In genomic region chr11:2027710-2028109, GRCh38 we compare ENCODE assay signal across 34 cellular contexts. TPM values are rescaled to one million over a fixed set of nuclear protein-coding genes. Genes with fewer than 3 reads are reported as not detected.
"Had no signal": no experiment of that assay in that cellular context is flagged by ENCODE, and none has a peak within 500 bp of the region (broad histone marks: within the 10 kb centered on the region; RNA-seq: fewer than 3 reads in every experiment).

No MANE protein-coding gene starts in this region.

- H3K4me3 ChIP-seq: adrenal gland, ascending aorta, body of pancreas, breast epithelium, cardiac muscle cell had no signal

- H3K27ac ChIP-seq: adrenal gland, ascending aorta, body of pancreas, brain microvascular endothelial cell, breast epithelium, cardiac muscle cell had no signal

- ATAC-seq: activated naive CD4-positive, alpha-beta T cell treated with anti-CD3 and anti-CD28 coated beads, Interleukin-2, amount 50 U/mL, for 72 hours; activated naive CD8-positive, alpha-beta T cell treated with anti-CD3 and anti-CD28 coated beads, Interleukin-2, amount 50 U/mL, for 24 hours; activated T-cell treated with anti-CD3 and anti-CD28 coated beads, Interleukin-2, amount 50 U/mL, for 4 hours; activated T-cell treated with anti-CD3 and anti-CD28 coated beads, Interleukin-2, amount 50 U/mL, for 72 hours; activated T-helper 17 cell treated with anti-CD3 and anti-CD28 coated beads, Interleukin-2, amount 50 U/mL, for 72 hours; body of pancreas had no signal

- DNase-seq: activated effector memory CD4-positive, alpha-beta T cell treated with anti-CD3 and anti-CD28 coated beads, Interleukin-2, amount 50 U/mL, for 16 hours; activated effector memory CD4-positive, alpha-beta T cell treated with Interleukin-2 at 50 U/mL for 16 hours; activated gamma-delta T cell; activated gamma-delta T cell treated with Interleukin-2 at 50 U/mL for 16 hours; activated naive CD4-positive, alpha-beta T cell; activated naive CD4-positive, alpha-beta T cell treated with anti-CD3 and anti-CD28 coated beads for 36 hours; activated naive CD4-positive, alpha-beta T cell treated with anti-CD3 and anti-CD28 coated beads, Interleukin-2, amount 10 ng/mL, durations not matched to agents 7 days and 5 days; activated naive CD4-positive, alpha-beta T cell treated with anti-CD3 and anti-CD28 coated beads, Interleukin-2, amount 50 U/mL, for 16 hours; activated naive CD4-positive, alpha-beta T cell treated with Interleukin-2 at 50 U/mL for 16 hours; activated naive CD8-positive, alpha-beta T cell treated with anti-CD3 and anti-CD28 coated beads for 36 hours; activated naive CD8-positive, alpha-beta T cell treated with anti-CD3 and anti-CD28 coated beads, Interleukin-2, amount 10 ng/mL, durations not matched to agents 7 days and 5 days; activated naive CD8-positive, alpha-beta T cell treated with anti-CD3 and anti-CD28 coated beads, Interleukin-2, amount 50 U/mL, for 24 hours; activated T-cell treated with anti-CD3 and anti-CD28 coated beads, Interleukin-2, amount 50 U/mL, for 1 hour; activated T-cell treated with anti-CD3 and anti-CD28 coated beads, Interleukin-2, amount 50 U/mL, for 24 hours; activated T-cell treated with anti-CD3 and anti-CD28 coated beads, Interleukin-2, amount 50 U/mL, for 4 hours; activated T-cell treated with anti-CD3 and anti-CD28 coated beads, Interleukin-2, amount 50 U/mL, for 48 hours; activated T-cell treated with anti-CD3 and anti-CD28 coated beads, Interleukin-2, amount 50 U/mL, for 72 hours; adrenal gland; amniotic stem cell; amygdala; anterior cingulate cortex; aorta; body of pancreas; brain microvascular endothelial cell; caudate nucleus; central memory CD4-positive, alpha-beta T cell; cerebellar nuclear complex had no signal

- H3K9me3 ChIP-seq: adrenal gland, ascending aorta, body of pancreas, breast epithelium had no signal

- H3K36me3 ChIP-seq: adrenal gland, ascending aorta, brain microvascular endothelial cell, breast epithelium, cardiac muscle cell had no signal

- H3K4me1 ChIP-seq: adrenal gland, ascending aorta, body of pancreas, breast epithelium had no signal

- H3K27me3 ChIP-seq: adrenal gland, ascending aorta, body of pancreas, brain microvascular endothelial cell, breast epithelium, cardiac muscle cell had no signal

RNA-seq across cellular contexts. Expression of gene H19, which starts 30.1 kb away (rescaled TPM):
- total RNA-seq: activated naive CD4-positive, alpha-beta T cell treated with anti-CD3 and anti-CD28 coated beads for 36 hours; activated naive CD8-positive, alpha-beta T cell treated with anti-CD3 and anti-CD28 coated beads for 36 hours; activated naive CD8-positive, alpha-beta T cell treated with anti-CD3 and anti-CD28 coated beads, Interleukin-2, amount 10 ng/mL, durations not matched to agents 7 days and 5 days; activated T-cell treated with anti-CD3 and anti-CD28 coated beads, Interleukin-2, amount 50 U/mL, for 72 hours; activated T-helper 1 cell treated with anti-CD3 and anti-CD28 coated beads, Interleukin-12 subunit alpha, Interleukin-12 subunit beta, Interleukin-2, Interleukin-4 antibody, amounts not matched to agents 30 ng/mL and 10 ng/mL and 1 ng/mL, durations not matched to agents 14 hours and 24 hours and 36 hours; activated T-helper 17 cell treated with anti-CD3 and anti-CD28 coated beads, Interleukin-2, amount 50 U/mL, for 72 hours; activated T-helper 2 cell treated with anti-CD3 and anti-CD28 coated beads, Interferon-gamma antibody, Interleukin-2, Interleukin-4, amounts not matched to agents 10 μg/mL and 5 μg/mL and 100 μg/mL, durations not matched to agents 14 hours and 24 hours and 36 hours had no signal
